ENCODE assay signal across 26 cellular contexts in the genomic region with DNA sequence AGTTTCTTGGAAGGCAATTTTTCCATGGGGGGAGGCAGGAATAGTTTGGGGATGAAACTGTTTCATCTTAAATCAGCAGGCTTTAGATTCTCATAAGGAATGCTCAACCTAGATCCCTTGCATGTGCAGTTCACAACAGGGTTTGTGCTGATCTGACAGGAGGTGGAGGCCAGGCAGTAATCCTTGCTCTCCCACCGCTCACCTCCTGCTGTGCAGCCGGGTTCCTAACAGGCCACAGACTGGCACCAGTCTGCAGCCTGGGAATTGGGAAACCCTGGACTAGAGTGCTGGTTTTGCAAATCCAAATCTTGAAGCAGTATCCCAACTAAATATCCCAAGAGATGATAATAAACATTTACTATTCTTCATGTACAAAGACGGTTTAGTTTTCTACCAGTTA.
"Had no signal": no experiment of that assay in that cellular context is flagged by ENCODE, and none has a peak within 500 bp of the region (broad histone marks: within the 10 kb centered on the region; RNA-seq: fewer than 3 reads in every experiment).

No MANE protein-coding gene starts in this region.

- H3K4me3 ChIP-seq: heart right ventricle, hepatocyte, left lung, ovary, right atrium auricular region, right lobe of liver, smooth muscle cell, tibial nerve, vagina had no signal

- H3K4me2 ChIP-seq: hepatocyte, smooth muscle cell had no signal

- H3K27ac Mint-ChIP-seq: memory B cell; mesothelial cell of epicardium; naive B cell; natural killer cell; nephron progenitor cell; progenitor cell of endocrine pancreas; stimulated activated memory B cell treated with anti-CD40 and anti-IgM and Interleukin-4, amounts not matched to agents 10 μg/mL and 1 μg/mL and 100 μg/mL, for 72 hours; stimulated activated naive CD8-positive, alpha-beta T cell treated with anti-CD3 and anti-CD28 coated beads, Interleukin-15, amount 100 ng/mL, for 72 hours; type B pancreatic cell had no signal

- H3K4me1 ChIP-seq: heart right ventricle, left lung, right atrium auricular region, right lobe of liver, tibial nerve, vagina had no signal

- H3K4me3 Mint-ChIP-seq: memory B cell; mesothelial cell of epicardium; naive B cell; natural killer cell; nephron progenitor cell; stimulated activated memory B cell treated with anti-CD40 and anti-IgM and Interleukin-4, amounts not matched to agents 10 μg/mL and 1 μg/mL and 100 μg/mL, for 72 hours; stimulated activated naive CD8-positive, alpha-beta T cell treated with anti-CD3 and anti-CD28 coated beads, Interleukin-15, amount 100 ng/mL, for 72 hours; type B pancreatic cell had no signal

- H3K4me1 Mint-ChIP-seq: memory B cell; mesothelial cell of epicardium; naive B cell; natural killer cell; nephron progenitor cell; stimulated activated memory B cell treated with anti-CD40 and anti-IgM and Interleukin-4, amounts not matched to agents 10 μg/mL and 1 μg/mL and 100 μg/mL, for 72 hours; stimulated activated naive CD8-positive, alpha-beta T cell treated with anti-CD3 and anti-CD28 coated beads, Interleukin-15, amount 100 ng/mL, for 72 hours had no signal

- DNase-seq: heart right ventricle; islet precursor cell; left colon; naive B cell; natural killer cell; nephron progenitor cell; ovary; right lobe of liver; stimulated activated CD4-positive, alpha-beta T cell treated with anti-CD3 and anti-CD28 coated beads, Interleukin-1b, Interleukin-23, amount 100 ng/mL, for 48 hours; stimulated activated CD4-positive, alpha-beta T cell treated with anti-CD3 and anti-CD28 coated beads, Interleukin-2, amount 100 ng/mL, for 48 hours; stimulated activated CD4-positive, alpha-beta T cell treated with anti-CD3 and anti-CD28 coated beads, Interleukin-4, amount 100 ng/mL, for 4 hours; stimulated activated CD8-positive, alpha-beta memory T cell treated with anti-CD3 and anti-CD28 coated beads, Interleukin-4, amount 100 ng/mL, for 48 hours; stimulated activated naive CD4-positive, alpha-beta T cell treated with Interleukin-2 at 50 U/mL for 16 hours; stimulated activated naive CD8-positive, alpha-beta T cell treated with anti-CD3 and anti-CD28 coated beads, Interleukin-15, amount 100 ng/mL, for 72 hours; substantia nigra had no signal

- H3K27me3 Mint-ChIP-seq: memory B cell; naive B cell; stimulated activated memory B cell treated with anti-CD40 and anti-IgM and Interleukin-4, amounts not matched to agents 10 μg/mL and 1 μg/mL and 100 μg/mL, for 72 hours; stimulated activated naive CD8-positive, alpha-beta T cell treated with anti-CD3 and anti-CD28 coated beads, Interleukin-15, amount 100 ng/mL, for 72 hours; type B pancreatic cell had no signal

- H3K9me3 ChIP-seq: heart right ventricle, left lung, ovary, right atrium auricular region, right lobe of liver, tibial nerve, vagina had no signal

- H3K9me3 Mint-ChIP-seq: memory B cell; mesothelial cell of epicardium; nephron progenitor cell; stimulated activated memory B cell treated with anti-CD40 and anti-IgM and Interleukin-4, amounts not matched to agents 10 μg/mL and 1 μg/mL and 100 μg/mL, for 72 hours; stimulated activated naive CD8-positive, alpha-beta T cell treated with anti-CD3 and anti-CD28 coated beads, Interleukin-15, amount 100 ng/mL, for 72 hours had no signal

- H3K79me2 ChIP-seq: hepatocyte had no signal

- H3K27me3 ChIP-seq: heart right ventricle, hepatocyte, left lung, ovary, right atrium auricular region, right lobe of liver, tibial nerve, vagina had no signal

- ATAC-seq: heart right ventricle; left colon; left lung; natural killer cell; right lobe of liver; stimulated activated memory B cell treated with anti-CD40 and anti-IgM and Interleukin-4, amounts not matched to agents 10 μg/mL and 1 μg/mL and 100 μg/mL, for 72 hours; stimulated activated naive CD8-positive, alpha-beta T cell treated with anti-CD3 and anti-CD28 coated beads, Interleukin-15, amount 100 ng/mL, for 72 hours had no signal

- H3K36me3 Mint-ChIP-seq: memory B cell; mesothelial cell of epicardium; naive B cell; natural killer cell; stimulated activated memory B cell treated with anti-CD40 and anti-IgM and Interleukin-4, amounts not matched to agents 10 μg/mL and 1 μg/mL and 100 μg/mL, for 72 hours; type B pancreatic cell had no signal

- H3K36me3 ChIP-seq: heart right ventricle, left lung, ovary, right atrium auricular region, right lobe of liver, tibial nerve, vagina had no signal

- H3K27ac ChIP-seq: heart right ventricle, hepatocyte, left lung, ovary, right atrium auricular region, right lobe of liver, tibial nerve, vagina had no signal
